In genomic region chr9:121763561-121764370, GRCh38 we compare ENCODE assay signal across 1 cellular context.
TF ChIP-seq lines count a peak whose summit lies in the region.

No MANE protein-coding gene starts in this region.

TF ChIP-seq in IMR-90, 13 proteins besides CTCF, POLR2A, EP300 and RAD21:
- no peak for TF ChIP-seq CEBPB (IDR thresholded peaks at IDR 0.05; ENCODE audit: low read depth, low read length)
- no peak for TF ChIP-seq FOS (IDR thresholded peaks at IDR 0.05; ENCODE audit: low read depth, low read length)
- no peak for TF ChIP-seq MXI1 (IDR thresholded peaks at IDR 0.05; ENCODE audit: borderline replicate concordance, low read depth, low read length)
- TF ChIP-seq RFX5 (IDR thresholded peaks at IDR 0.05; ENCODE audit: low read depth, low read length): no peak
- no peak for TF ChIP-seq MAZ (IDR thresholded peaks at IDR 0.05; ENCODE audit: borderline replicate concordance, low read depth, low read length)
- TF ChIP-seq NFE2L2 (IDR thresholded peaks at IDR 0.05; ENCODE audit: low read depth, low read length): no peak
- TF ChIP-seq MAFK (IDR thresholded peaks at IDR 0.05; ENCODE audit: low read depth, low read length): no peak
- no peak for TF ChIP-seq BHLHE40 (IDR thresholded peaks at IDR 0.05; ENCODE audit: low read depth, low read length)
- TF ChIP-seq CHD1 (IDR thresholded peaks at IDR 0.05; ENCODE audit: low read depth, low read length): no peak
- TF ChIP-seq ELK1 (IDR thresholded peaks at IDR 0.05; ENCODE audit: borderline replicate concordance, low read depth, low read length): no peak
- TF ChIP-seq SMC3 (IDR thresholded peaks at IDR 0.05; ENCODE audit: low read depth, low read length): no peak
- no peak for TF ChIP-seq RCOR1 (IDR thresholded peaks at IDR 0.05; ENCODE audit: insufficient replicate concordance, low read length)
- no peak for TF ChIP-seq USF2 (IDR thresholded peaks at IDR 0.05; ENCODE audit: low read depth, low read length)
TF ChIP-seq in IMR-90: peak in this region for 0.
